ENCODE assay signal across 11 cellular contexts in genomic region chr19:42048992-42049391, GRCh38. TPM values are rescaled to one million over a fixed set of nuclear protein-coding genes. Genes with fewer than 3 reads are reported as not detected.
A peak's percentile ranks its signal among the peaks of the same experiment; 100 is the strongest.
DNase-seq lines count a peak whose midpoint lies in the region; ATAC-seq, FAIRE-seq and TF ChIP-seq lines count a peak whose summit lies in the region.
"Had no signal": no experiment of that assay in that cellular context is flagged by ENCODE, and none has a peak within 500 bp of the region (broad histone marks: within the 10 kb centered on the region; RNA-seq: fewer than 3 reads in every experiment).

No MANE protein-coding gene starts in this region.

- CTCF ChIA-PET in A549 (lab: Yijun Ruan, JAX): interaction anchor here (0.6 to 21.9 kb wide), 11 partner anchors 9 to 385 kb away, joined by 3 to 324 read pairs (median 4); partner anchors contain the start of genes POU2F2 and ZNF574

- TF ChIP-seq EP300 in A549 (IDR thresholded peaks at IDR 0.05): no peak

- no peak for TF ChIP-seq POLR2A in A549 (IDR thresholded peaks at IDR 0.05; ENCODE audit: low read length)

- H3K4me1 ChIP-seq in A549 (peaks cover 14% of the 10 kb centered on the region; the same call in 1 of the 3 replicates), neuronal stem cell (ENCODE audit: control insufficient read depth in 2 of 2, insufficient read depth in 1 of 2, low read depth in 1 of 2, low read length in 2 of 2) (peaks cover 0 to 9% of the 10 kb centered on the region in 2 donors)

- no peak overlapping the region for H4K8ac ChIP-seq in neuronal stem cell (ENCODE audit: low read depth, low read length)

- no peak overlapping the region for H4K91ac ChIP-seq in neuronal stem cell (ENCODE audit: low read depth, low read length, poor library complexity)

- no peak overlapping the region for H2AK5ac ChIP-seq in neuronal stem cell (ENCODE audit: low read depth, low read length)

- no peak for TF ChIP-seq RAD21 in A549 (conservative IDR thresholded peaks at IDR 0.05 in 1 of 2, IDR thresholded peaks at IDR 0.05 in 1 of 2)

- POLR2A ChIA-PET in A549 (lab: Yijun Ruan, JAX): no interaction called here

- ATAC-seq in A549: no peak; a peak in 1 of 6 replicates

- DNase-seq in A549 (ENCODE audit: low read depth in 1 of 2, low spot score in 1 of 2): no peak
- peak; percentile 21 for DNase-seq in DMS79 (lab: John Stamatoyannopoulos, UW)
- peak; percentile 52 for DNase-seq in RPMI7951 (ENCODE audit: low read depth)
- DNase-seq in epithelial cell of prostate (ENCODE audit: low read depth, low spot score): no peak
- DNase-seq in effector CD4-positive, alpha-beta T cell: no peak
- DNase-seq in neuronal stem cell (ENCODE audit: low spot score): no peak
- DNase-seq in NCI-H524 (lab: John Stamatoyannopoulos, UW): no peak
- DNase-seq in AG08396 (ENCODE audit: low spot score): no peak
- DNase-seq: stimulated activated CD4-positive, alpha-beta T cell treated with anti-CD3 and anti-CD28 coated beads, Interleukin-15, amount 100 ng/mL, for 24 hours had no signal

- no peak overlapping the region for H3K14ac ChIP-seq in neuronal stem cell (ENCODE audit: low read length)

- no peak overlapping the region for H3K9ac ChIP-seq in neuronal stem cell (ENCODE audit: low read depth, low read length, poor library complexity)

- H3K4ac ChIP-seq in neuronal stem cell (ENCODE audit: low read length): no peak overlapping the region

- FAIRE-seq in A549 (lab: Jason Lieb, UNC): no peak

- H3K4me2 ChIP-seq in A549 (peak overlapping the region; percentile 57), neuronal stem cell (ENCODE audit: insufficient read depth, low read length, poor library complexity, severe bottlenecking) (no peak overlapping the region)

- no peak overlapping the region for H2AFZ ChIP-seq in neuronal stem cell (ENCODE audit: low read length)

- no peak for TF ChIP-seq CTCF in A549 (IDR thresholded peaks at IDR 0.05)

- no peak overlapping the region for H3K18ac ChIP-seq in neuronal stem cell (ENCODE audit: low read length)

- H2BK5ac ChIP-seq in neuronal stem cell (ENCODE audit: low read length): no peak overlapping the region

- H3K36me3 ChIP-seq in neuronal stem cell (replicated peaks in 1 of 2; ENCODE audit: control insufficient read depth in 2 of 2, insufficient read depth in 2 of 2, low read length in 2 of 2): peaks cover 0 to 19% of the 10 kb centered on the region in 2 donors

- H2BK12ac ChIP-seq in neuronal stem cell (ENCODE audit: low read length): no peak overlapping the region

- no peak overlapping the region for H2BK120ac ChIP-seq in neuronal stem cell (ENCODE audit: low read depth, low read length)

- H3K79me1 ChIP-seq in neuronal stem cell (ENCODE audit: low read depth, low read length): no peaks in the 10 kb centered on the region

- no peak overlapping the region for H2BK15ac ChIP-seq in neuronal stem cell (ENCODE audit: low read length)

- H3K27me3 ChIP-seq in neuronal stem cell (ENCODE audit: control insufficient read depth in 3 of 3, insufficient read depth in 3 of 3, low read depth in 1 of 3, low read length in 3 of 3): no peaks in the 10 kb centered on the region

- no peaks in the 10 kb centered on the region for H3K9me3 ChIP-seq in A549
- H3K9me3 ChIP-seq in neuronal stem cell (replicated peaks in 1 of 2; ENCODE audit: control insufficient read depth in 2 of 2, insufficient read depth in 1 of 2, low read depth in 1 of 2, low read length in 2 of 2): no peaks in the 10 kb centered on the region

- peak overlapping the region; percentile 21 for H3K4me3 ChIP-seq in A549
- no peak overlapping the region for H3K4me3 ChIP-seq in neuronal stem cell (ENCODE audit: low read length in 2 of 2)

- no peak overlapping the region for H3K23ac ChIP-seq in neuronal stem cell (ENCODE audit: low read depth, low read length, poor library complexity)

- WGBS in A549 (ENCODE audit: missing lambda C conversion rate): 30% methylated on average over 4 of the region's 4 CpGs
- WGBS in neuronal stem cell (ENCODE audit: extremely low coverage in 2 of 2, insufficient read length in 2 of 2, insufficient replicate concordance in 1 of 2), 2 donors: no CpG with 5 or more reads among the region's 4 CpGs

- H3K27ac ChIP-seq in A549 (0 out of 6 replicates have a peak overlapping the region, but pooled peaks of 1 of the 2 experiments have one; percentile 18), epithelial cell of prostate (peak overlapping the region; percentile 26), neuronal stem cell (replicated peaks; ENCODE audit: low read length) (no peak overlapping the region)

TF ChIP-seq in A549, 52 proteins besides CTCF, POLR2A, EP300 and RAD21:
- TF ChIP-seq RARB (CRISPR knock-in tag; IDR thresholded peaks at IDR 0.05) (no peak), SMC3 (IDR thresholded peaks at IDR 0.05) (no peak), CBX2 (IDR thresholded peaks at IDR 0.05; ENCODE audit: borderline replicate concordance, low read depth) (no peak), ZC3H11A (IDR thresholded peaks at IDR 0.05) (no peak), JUN (IDR thresholded peaks at IDR 0.05) (no peak), BHLHE40 (IDR thresholded peaks at IDR 0.05; ENCODE audit: low read depth, low read length) (no peak), FOSL2 (IDR thresholded peaks at IDR 0.05) (no peak), FOSL2 (CRISPR knock-in tag; IDR thresholded peaks at IDR 0.05) (no peak), EHF (CRISPR knock-in tag; IDR thresholded peaks at IDR 0.05) (no peak), MAFK (IDR thresholded peaks at IDR 0.05; ENCODE audit: partially characterized antibody) (no peak), KDM5A (IDR thresholded peaks at IDR 0.05) (no peak), MAZ (IDR thresholded peaks at IDR 0.05; ENCODE audit: borderline replicate concordance, low read depth, low read length) (no peak)
- TF ChIP-seq, protein P1, sequence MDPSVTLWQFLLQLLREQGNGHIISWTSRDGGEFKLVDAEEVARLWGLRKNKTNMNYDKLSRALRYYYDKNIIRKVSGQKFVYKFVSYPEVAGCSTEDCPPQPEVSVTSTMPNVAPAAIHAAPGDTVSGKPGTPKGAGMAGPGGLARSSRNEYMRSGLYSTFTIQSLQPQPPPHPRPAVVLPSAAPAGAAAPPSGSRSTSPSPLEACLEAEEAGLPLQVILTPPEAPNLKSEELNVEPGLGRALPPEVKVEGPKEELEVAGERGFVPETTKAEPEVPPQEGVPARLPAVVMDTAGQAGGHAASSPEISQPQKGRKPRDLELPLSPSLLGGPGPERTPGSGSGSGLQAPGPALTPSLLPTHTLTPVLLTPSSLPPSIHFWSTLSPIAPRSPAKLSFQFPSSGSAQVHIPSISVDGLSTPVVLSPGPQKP (IDR thresholded peaks at IDR 0.05; ENCODE audit: low read depth, low read length): no peak
- TF ChIP-seq, protein P2, sequence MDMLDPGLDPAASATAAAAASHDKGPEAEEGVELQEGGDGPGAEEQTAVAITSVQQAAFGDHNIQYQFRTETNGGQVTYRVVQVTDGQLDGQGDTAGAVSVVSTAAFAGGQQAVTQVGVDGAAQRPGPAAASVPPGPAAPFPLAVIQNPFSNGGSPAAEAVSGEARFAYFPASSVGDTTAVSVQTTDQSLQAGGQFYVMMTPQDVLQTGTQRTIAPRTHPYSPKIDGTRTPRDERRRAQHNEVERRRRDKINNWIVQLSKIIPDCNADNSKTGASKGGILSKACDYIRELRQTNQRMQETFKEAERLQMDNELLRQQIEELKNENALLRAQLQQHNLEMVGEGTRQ (IDR thresholded peaks at IDR 0.05): no peak
- TF ChIP-seq, protein P3, sequence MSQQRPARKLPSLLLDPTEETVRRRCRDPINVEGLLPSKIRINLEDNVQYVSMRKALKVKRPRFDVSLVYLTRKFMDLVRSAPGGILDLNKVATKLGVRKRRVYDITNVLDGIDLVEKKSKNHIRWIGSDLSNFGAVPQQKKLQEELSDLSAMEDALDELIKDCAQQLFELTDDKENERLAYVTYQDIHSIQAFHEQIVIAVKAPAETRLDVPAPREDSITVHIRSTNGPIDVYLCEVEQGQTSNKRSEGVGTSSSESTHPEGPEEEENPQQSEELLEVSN (IDR thresholded peaks at IDR 0.05; ENCODE audit: borderline replicate concordance, low read depth): no peak
TF ChIP-seq in A549: peak in this region for 0.

RNA-seq across cellular contexts. Expression of gene GRIK5, which starts 21.0 kb away (rescaled TPM):
- polyA plus RNA-seq in A549 (2011; rRNA removed) (0.22 and 0.42 TPM in 2 replicates), A549 (2017; fragmentation: RNase III; extraction: RNeasy Plus Mini Kit Qiagen cat#74134 plus additional on column Dnase treatment) (0.30 to 0.54 TPM (median 0.45 TPM) in 3 replicates)
- 0.26 and 0.32 TPM in 2 replicates for polyA plus RNA-seq in A549 (2012; cell fraction: cytosol; rRNA removed)
- polyA plus RNA-seq in A549 (2012; cell fraction: nucleus; rRNA removed): 1.6 and 2.0 TPM in 2 replicates
- 0.12 and 0.34 TPM in 2 replicates for polyA minus RNA-seq in A549 (2011; rRNA and poly(A)+ RNA removed)
- total RNA-seq in RPMI7951 (2014; rRNA removed; shearing (Covaris generic)): not detected in 2 replicates
- polyA plus RNA-seq in neuronal stem cell (2013, experiment 1 of 2): 21.6 TPM
- 21.7 TPM for polyA plus RNA-seq in neuronal stem cell (2013, experiment 2 of 2)

RNA-seq across cellular contexts. Expression of gene ZNF574, which starts 27.0 kb away (rescaled TPM):
- 11.3 and 16.9 TPM in 2 replicates for polyA plus RNA-seq in A549 (2011; rRNA removed)
- polyA plus RNA-seq in A549 (2012; cell fraction: cytosol; rRNA removed): 17.0 and 26.0 TPM in 2 replicates
- polyA plus RNA-seq in A549 (2012; cell fraction: nucleus; rRNA removed): 31.8 and 49.4 TPM in 2 replicates
- polyA plus RNA-seq in A549 (2017; fragmentation: RNase III; extraction: RNeasy Plus Mini Kit Qiagen cat#74134 plus additional on column Dnase treatment): 20.9 to 21.8 TPM (median 21.1 TPM) in 3 replicates
- polyA minus RNA-seq in A549 (2011; rRNA and poly(A)+ RNA removed): 41.8 and 63.4 TPM in 2 replicates
- total RNA-seq in RPMI7951 (2014; rRNA removed; shearing (Covaris generic)): 18.1 and 20.6 TPM in 2 replicates
- polyA plus RNA-seq in neuronal stem cell (2013, experiment 1 of 2): 13.3 TPM
- 13.5 TPM for polyA plus RNA-seq in neuronal stem cell (2013, experiment 2 of 2)

RNA-seq across cellular contexts. Expression of gene ATP1A3, which starts 55.0 kb away (rescaled TPM):
- polyA plus RNA-seq in A549 (2011; rRNA removed): 0.67 and 0.69 TPM in 2 replicates
- polyA plus RNA-seq in A549 (2012; cell fraction: cytosol; rRNA removed): 1.2 and 1.3 TPM in 2 replicates
- 2.9 and 3.8 TPM in 2 replicates for polyA plus RNA-seq in A549 (2012; cell fraction: nucleus; rRNA removed)
- 3.4 to 3.8 TPM (median 3.7 TPM) in 3 replicates for polyA plus RNA-seq in A549 (2017; fragmentation: RNase III; extraction: RNeasy Plus Mini Kit Qiagen cat#74134 plus additional on column Dnase treatment)
- polyA minus RNA-seq in A549 (2011; rRNA and poly(A)+ RNA removed): 1.3 and 2.6 TPM in 2 replicates
- total RNA-seq in RPMI7951 (2014; rRNA removed; shearing (Covaris generic)): under 0.01 and 0.10 TPM in 2 replicates
- polyA plus RNA-seq in neuronal stem cell (2013, experiment 1 of 2): 2.5 TPM
- polyA plus RNA-seq in neuronal stem cell (2013, experiment 2 of 2): 2.6 TPM
- total RNA-seq: epithelial cell of proximal tubule, lower leg skin had no signal

Comparison
In these comparisons a context has a peak if more than half of its experiments do, and no peak if none do; other contexts are left out.
1. DNase-seq: peak in DMS79 (single experiment) and RPMI7951 (single experiment); none in A549 (0 of 2), epithelial cell of prostate (single experiment), effector CD4-positive, alpha-beta T cell (single experiment), neuronal stem cell (single experiment), NCI-H524 (0 of 2) and AG08396 (single experiment).